Comparison of ENCODE assay signal across 23 cellular contexts in genomic region chr7:18475488-18475887, GRCh38.
DNase-seq lines count a peak whose midpoint lies in the region; ATAC-seq lines count a peak whose summit lies in the region.
"Had no signal": no experiment of that assay in that cellular context is flagged by ENCODE, and none has a peak within 500 bp of the region (broad histone marks: within the 10 kb centered on the region; RNA-seq: fewer than 3 reads in every experiment).

No MANE protein-coding gene starts in this region.

- ATAC-seq in HG03342 (IDR thresholded peaks at IDR 0.05; ENCODE audit: unreplicated experiment), result no peak
- ATAC-seq in GM21447 (IDR thresholded peaks at IDR 0.05; ENCODE audit: unreplicated experiment), result no peak
- ATAC-seq: HCT116, HepG2 had no signal

- peak; percentile 21 for DNase-seq in NCI-H1048 (lab: John Stamatoyannopoulos, UW)
- DNase-seq in inferior parietal cortex (ENCODE audit: extremely low spot score), result peak; percentile 55
- DNase-seq in superior temporal gyrus (ENCODE audit: extremely low spot score), result peak; percentile 79
- DNase-seq in activated naive CD4-positive, alpha-beta T cell treated with Interleukin-2 at 50 U/mL for 16 hours, result no peak
- DNase-seq: ACHN, DMS 273 treated with DMSO at 0.1 percent for 48 hours, DND-41, GOT3, KBM-7, NCI-H1105 treated with DMSO at 0.1 percent for 48 hours, NCI-H2029 treated with DMSO at 0.1 percent for 48 hours, NCI-H2171, NCI-H446 treated with DMSO at 0.1 percent for 48 hours, NCI-H748 treated with DMSO at 0.1 percent for 48 hours, OCI-M1, SHP77, SK-N-SH had no signal

- H3K27ac ChIP-seq in angular gyrus (ENCODE audit: low read depth, low read length), result peak overlapping the region; percentile 76
- H3K27ac ChIP-seq: C4-2B had no signal
